Comparison of ENCODE assay signal across 1 cellular context in genomic region chr15:39503526-39503925, GRCh38.
TF ChIP-seq lines count a peak whose summit lies in the region.

No MANE protein-coding gene starts in this region.

TF ChIP-seq in GM12878, 131 proteins besides CTCF, POLR2A, EP300 and RAD21 (continued from another document):
- no peak for TF ChIP-seq E2F4 (IDR thresholded peaks at IDR 0.05; ENCODE audit: low read depth, low read length)
- no peak for TF ChIP-seq CEBPZ (IDR thresholded peaks at IDR 0.05; ENCODE audit: low read depth, low read length)
- TF ChIP-seq HDGF (IDR thresholded peaks at IDR 0.05) = no peak
- peak; percentile 69 for TF ChIP-seq ZNF24 (IDR thresholded peaks at IDR 0.05)
- no peak for TF ChIP-seq CEBPB (IDR thresholded peaks at IDR 0.05; ENCODE audit: borderline replicate concordance in 1 of 2, low read depth in 2 of 2, low read length in 2 of 2)
